8 cellular contexts compared by ENCODE assay signal in genomic region chr2:120690521-120690920, GRCh38. TPM values are rescaled to one million over a fixed set of nuclear protein-coding genes. Genes with fewer than 3 reads are reported as not detected.
"Had no signal": no experiment of that assay in that cellular context is flagged by ENCODE, and none has a peak within 500 bp of the region (broad histone marks: within the 10 kb centered on the region; RNA-seq: fewer than 3 reads in every experiment).

No MANE protein-coding gene starts in this region.

- H3K4me3 Mint-ChIP-seq: GM23338, H9 had no signal

- H3K4me2 ChIP-seq: GM23338 had no signal

- FAIRE-seq: H1, H54, HepG2 had no signal

- H3K27ac ChIP-seq: HL-60 had no signal

- H2AFZ ChIP-seq: GM23338 had no signal

- H3K9me3 Mint-ChIP-seq: GM23338, H9, IgD-negative memory B cell had no signal

- DNase-seq: H9, HCEC 1CT had no signal

- H3K4me3 ChIP-seq: GM23338 had no signal

- ATAC-seq: GM23338, HepG2 had no signal

- H3K27ac Mint-ChIP-seq: GM23338, H9 had no signal

- H3K36me3 Mint-ChIP-seq: IgD-negative memory B cell had no signal

RNA-seq across cellular contexts. Expression of gene GLI2, which starts 45.1 kb away (rescaled TPM):
- total RNA-seq: HepG2 had no signal
- polyA plus RNA-seq: HepG2, IgD-negative memory B cell had no signal
